ENCODE assay signal across 1 cellular context in the genomic region with DNA sequence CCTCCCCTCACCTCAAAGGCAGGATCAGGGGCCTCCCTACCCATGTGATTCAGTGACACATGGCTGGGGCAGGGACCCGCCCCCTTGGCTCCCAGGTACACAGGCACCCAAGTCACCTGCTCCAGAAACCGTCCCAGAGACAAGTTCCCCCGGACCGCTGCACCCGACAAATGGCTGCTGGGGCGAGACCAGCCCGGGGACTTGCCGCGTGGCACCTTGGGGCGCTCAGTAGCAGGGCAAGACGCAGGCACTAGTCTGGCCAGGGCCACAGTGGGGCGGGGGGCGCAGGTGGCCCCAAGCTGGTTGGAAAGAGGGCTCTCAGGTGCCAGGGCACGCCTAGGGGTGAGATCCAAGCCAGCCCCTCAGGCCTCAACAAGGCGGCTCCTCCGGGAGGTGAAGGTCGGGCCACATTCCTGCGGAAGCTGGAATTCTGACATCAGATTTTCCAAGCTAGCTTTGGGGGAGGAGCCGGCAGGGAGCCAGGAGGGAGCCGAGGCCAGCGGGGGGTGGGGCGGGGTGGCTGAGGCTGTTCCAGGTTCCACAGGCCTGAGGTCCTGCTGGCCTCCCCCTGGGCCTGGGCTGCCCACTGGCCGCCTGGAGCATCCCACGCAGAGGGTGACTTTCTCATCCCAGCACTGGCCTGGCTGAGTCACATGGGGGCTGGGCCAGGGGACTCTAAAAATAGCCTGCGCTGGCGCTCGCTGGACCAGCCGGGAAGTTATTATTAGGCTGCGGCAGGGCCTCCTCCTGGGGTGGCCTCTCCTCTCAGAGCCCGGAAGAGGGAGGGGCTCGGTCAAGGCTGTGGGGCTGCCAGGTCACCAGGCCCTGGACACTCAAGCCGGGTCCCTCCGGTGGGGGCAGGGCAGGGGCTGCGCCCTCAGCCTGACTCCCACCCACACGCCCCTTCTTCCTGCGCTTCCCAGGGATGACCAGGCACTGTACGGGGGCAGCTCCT.
TF ChIP-seq lines count a peak whose summit lies in the region.

No MANE protein-coding gene starts in this region.

TF ChIP-seq in HepG2, 621 proteins besides CTCF, POLR2A, EP300 and RAD21 (continued from another document and continues in another):
- TF ChIP-seq, protein P1, sequence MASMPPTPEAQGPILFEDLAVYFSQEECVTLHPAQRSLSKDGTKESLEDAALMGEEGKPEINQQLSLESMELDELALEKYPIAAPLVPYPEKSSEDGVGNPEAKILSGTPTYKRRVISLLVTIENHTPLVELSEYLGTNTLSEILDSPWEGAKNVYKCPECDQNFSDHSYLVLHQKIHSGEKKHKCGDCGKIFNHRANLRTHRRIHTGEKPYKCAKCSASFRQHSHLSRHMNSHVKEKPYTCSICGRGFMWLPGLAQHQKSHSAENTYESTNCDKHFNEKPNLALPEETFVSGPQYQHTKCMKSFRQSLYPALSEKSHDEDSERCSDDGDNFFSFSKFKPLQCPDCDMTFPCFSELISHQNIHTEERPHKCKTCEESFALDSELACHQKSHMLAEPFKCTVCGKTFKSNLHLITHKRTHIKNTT (CRISPR knock-in tag; IDR thresholded peaks at IDR 0.05) = no peak
- TF ChIP-seq ZNF773 (CRISPR knock-in tag; IDR thresholded peaks at IDR 0.05; ENCODE audit: borderline replicate concordance) = no peak
- TF ChIP-seq U2AF1 (optimal IDR thresholded peaks at IDR 0.05; ENCODE audit: low read depth, low read length) = no peak
- no peak for TF ChIP-seq REXO4 (CRISPR knock-in tag; IDR thresholded peaks at IDR 0.05; ENCODE audit: borderline replicate concordance)
- TF ChIP-seq, protein P2, sequence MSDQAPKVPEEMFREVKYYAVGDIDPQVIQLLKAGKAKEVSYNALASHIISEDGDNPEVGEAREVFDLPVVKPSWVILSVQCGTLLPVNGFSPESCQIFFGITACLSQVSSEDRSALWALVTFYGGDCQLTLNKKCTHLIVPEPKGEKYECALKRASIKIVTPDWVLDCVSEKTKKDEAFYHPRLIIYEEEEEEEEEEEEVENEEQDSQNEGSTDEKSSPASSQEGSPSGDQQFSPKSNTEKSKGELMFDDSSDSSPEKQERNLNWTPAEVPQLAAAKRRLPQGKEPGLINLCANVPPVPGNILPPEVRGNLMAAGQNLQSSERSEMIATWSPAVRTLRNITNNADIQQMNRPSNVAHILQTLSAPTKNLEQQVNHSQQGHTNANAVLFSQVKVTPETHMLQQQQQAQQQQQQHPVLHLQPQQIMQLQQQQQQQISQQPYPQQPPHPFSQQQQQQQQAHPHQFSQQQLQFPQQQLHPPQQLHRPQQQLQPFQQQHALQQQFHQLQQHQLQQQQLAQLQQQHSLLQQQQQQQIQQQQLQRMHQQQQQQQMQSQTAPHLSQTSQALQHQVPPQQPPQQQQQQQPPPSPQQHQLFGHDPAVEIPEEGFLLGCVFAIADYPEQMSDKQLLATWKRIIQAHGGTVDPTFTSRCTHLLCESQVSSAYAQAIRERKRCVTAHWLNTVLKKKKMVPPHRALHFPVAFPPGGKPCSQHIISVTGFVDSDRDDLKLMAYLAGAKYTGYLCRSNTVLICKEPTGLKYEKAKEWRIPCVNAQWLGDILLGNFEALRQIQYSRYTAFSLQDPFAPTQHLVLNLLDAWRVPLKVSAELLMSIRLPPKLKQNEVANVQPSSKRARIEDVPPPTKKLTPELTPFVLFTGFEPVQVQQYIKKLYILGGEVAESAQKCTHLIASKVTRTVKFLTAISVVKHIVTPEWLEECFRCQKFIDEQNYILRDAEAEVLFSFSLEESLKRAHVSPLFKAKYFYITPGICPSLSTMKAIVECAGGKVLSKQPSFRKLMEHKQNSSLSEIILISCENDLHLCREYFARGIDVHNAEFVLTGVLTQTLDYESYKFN (CRISPR knock-in tag; conservative IDR thresholded peaks at IDR 0.05) = peak; percentile 89
- 0 out of 2 replicates have a peak, but pooled peaks have one; percentile 22 for TF ChIP-seq RFX3 (CRISPR knock-in tag; IDR thresholded peaks at IDR 0.05)
- TF ChIP-seq ZNF607 (CRISPR knock-in tag; IDR thresholded peaks at IDR 0.05; ENCODE audit: borderline replicate concordance) = no peak
- TF ChIP-seq ZNF335 (CRISPR knock-in tag; IDR thresholded peaks at IDR 0.05) = peak; percentile 97
- TF ChIP-seq ZNF441 (CRISPR knock-in tag; IDR thresholded peaks at IDR 0.05; ENCODE audit: borderline replicate concordance) = no peak
- TF ChIP-seq DMAP1 (CRISPR knock-in tag; IDR thresholded peaks at IDR 0.05) = 0 out of 2 replicates have a peak, but pooled peaks have one; percentile 22
- no peak for TF ChIP-seq IKZF1 (IDR thresholded peaks at IDR 0.05)
- TF ChIP-seq NBN (conservative IDR thresholded peaks at IDR 0.05) = no peak
- no peak for TF ChIP-seq TCF12 (IDR thresholded peaks at IDR 0.05)
- TF ChIP-seq TCF12 (CRISPR knock-in tag; IDR thresholded peaks at IDR 0.05) = peak; percentile 78; the same call in 1 of the 2 replicates
- TF ChIP-seq NFYC (CRISPR knock-in tag; IDR thresholded peaks at IDR 0.05) = no peak
- TF ChIP-seq, protein P3, sequence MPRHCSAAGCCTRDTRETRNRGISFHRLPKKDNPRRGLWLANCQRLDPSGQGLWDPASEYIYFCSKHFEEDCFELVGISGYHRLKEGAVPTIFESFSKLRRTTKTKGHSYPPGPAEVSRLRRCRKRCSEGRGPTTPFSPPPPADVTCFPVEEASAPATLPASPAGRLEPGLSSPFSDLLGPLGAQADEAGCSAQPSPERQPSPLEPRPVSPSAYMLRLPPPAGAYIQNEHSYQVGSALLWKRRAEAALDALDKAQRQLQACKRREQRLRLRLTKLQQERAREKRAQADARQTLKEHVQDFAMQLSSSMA (CRISPR knock-in tag; IDR thresholded peaks at IDR 0.05) = 0 out of 2 replicates have a peak, but pooled peaks have one; percentile 33
- no peak for TF ChIP-seq SETDB1 (CRISPR knock-in tag; IDR thresholded peaks at IDR 0.05; ENCODE audit: borderline replicate concordance)
- no peak for TF ChIP-seq ZNF101 (CRISPR knock-in tag; IDR thresholded peaks at IDR 0.05; ENCODE audit: borderline replicate concordance, low read depth)
- TF ChIP-seq, protein P4, sequence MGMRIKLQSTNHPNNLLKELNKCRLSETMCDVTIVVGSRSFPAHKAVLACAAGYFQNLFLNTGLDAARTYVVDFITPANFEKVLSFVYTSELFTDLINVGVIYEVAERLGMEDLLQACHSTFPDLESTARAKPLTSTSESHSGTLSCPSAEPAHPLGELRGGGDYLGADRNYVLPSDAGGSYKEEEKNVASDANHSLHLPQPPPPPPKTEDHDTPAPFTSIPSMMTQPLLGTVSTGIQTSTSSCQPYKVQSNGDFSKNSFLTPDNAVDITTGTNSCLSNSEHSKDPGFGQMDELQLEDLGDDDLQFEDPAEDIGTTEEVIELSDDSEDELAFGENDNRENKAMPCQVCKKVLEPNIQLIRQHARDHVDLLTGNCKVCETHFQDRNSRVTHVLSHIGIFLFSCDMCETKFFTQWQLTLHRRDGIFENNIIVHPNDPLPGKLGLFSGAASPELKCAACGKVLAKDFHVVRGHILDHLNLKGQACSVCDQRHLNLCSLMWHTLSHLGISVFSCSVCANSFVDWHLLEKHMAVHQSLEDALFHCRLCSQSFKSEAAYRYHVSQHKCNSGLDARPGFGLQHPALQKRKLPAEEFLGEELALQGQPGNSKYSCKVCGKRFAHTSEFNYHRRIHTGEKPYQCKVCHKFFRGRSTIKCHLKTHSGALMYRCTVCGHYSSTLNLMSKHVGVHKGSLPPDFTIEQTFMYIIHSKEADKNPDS (CRISPR knock-in tag; IDR thresholded peaks at IDR 0.05) = no peak
- no peak for TF ChIP-seq HHEX (CRISPR knock-in tag; IDR thresholded peaks at IDR 0.05)
- no peak for TF ChIP-seq SSRP1 (CRISPR knock-in tag; IDR thresholded peaks at IDR 0.05)
- TF ChIP-seq, protein P5, sequence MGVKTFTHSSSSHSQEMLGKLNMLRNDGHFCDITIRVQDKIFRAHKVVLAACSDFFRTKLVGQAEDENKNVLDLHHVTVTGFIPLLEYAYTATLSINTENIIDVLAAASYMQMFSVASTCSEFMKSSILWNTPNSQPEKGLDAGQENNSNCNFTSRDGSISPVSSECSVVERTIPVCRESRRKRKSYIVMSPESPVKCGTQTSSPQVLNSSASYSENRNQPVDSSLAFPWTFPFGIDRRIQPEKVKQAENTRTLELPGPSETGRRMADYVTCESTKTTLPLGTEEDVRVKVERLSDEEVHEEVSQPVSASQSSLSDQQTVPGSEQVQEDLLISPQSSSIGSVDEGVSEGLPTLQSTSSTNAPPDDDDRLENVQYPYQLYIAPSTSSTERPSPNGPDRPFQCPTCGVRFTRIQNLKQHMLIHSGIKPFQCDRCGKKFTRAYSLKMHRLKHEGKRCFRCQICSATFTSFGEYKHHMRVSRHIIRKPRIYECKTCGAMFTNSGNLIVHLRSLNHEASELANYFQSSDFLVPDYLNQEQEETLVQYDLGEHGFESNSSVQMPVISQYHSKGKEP (CRISPR knock-in tag; IDR thresholded peaks at IDR 0.05) = no peak
- TF ChIP-seq, protein P6, sequence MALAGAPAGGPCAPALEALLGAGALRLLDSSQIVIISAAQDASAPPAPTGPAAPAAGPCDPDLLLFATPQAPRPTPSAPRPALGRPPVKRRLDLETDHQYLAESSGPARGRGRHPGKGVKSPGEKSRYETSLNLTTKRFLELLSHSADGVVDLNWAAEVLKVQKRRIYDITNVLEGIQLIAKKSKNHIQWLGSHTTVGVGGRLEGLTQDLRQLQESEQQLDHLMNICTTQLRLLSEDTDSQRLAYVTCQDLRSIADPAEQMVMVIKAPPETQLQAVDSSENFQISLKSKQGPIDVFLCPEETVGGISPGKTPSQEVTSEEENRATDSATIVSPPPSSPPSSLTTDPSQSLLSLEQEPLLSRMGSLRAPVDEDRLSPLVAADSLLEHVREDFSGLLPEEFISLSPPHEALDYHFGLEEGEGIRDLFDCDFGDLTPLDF (CRISPR knock-in tag; IDR thresholded peaks at IDR 0.05) = no peak
- TF ChIP-seq PAF1 (CRISPR knock-in tag; IDR thresholded peaks at IDR 0.05) = no peak
- TF ChIP-seq CCAR2 (optimal IDR thresholded peaks at IDR 0.05; ENCODE audit: low read depth, low read length) = no peak
- TF ChIP-seq ZFAT (CRISPR knock-in tag; conservative IDR thresholded peaks at IDR 0.05) = no peak
- TF ChIP-seq HOXA7 (CRISPR knock-in tag; IDR thresholded peaks at IDR 0.05) = no peak
- no peak for TF ChIP-seq GABPA (IDR thresholded peaks at IDR 0.05; ENCODE audit: low read depth, low read length)
- TF ChIP-seq GABPA (CRISPR knock-in tag; IDR thresholded peaks at IDR 0.05; ENCODE audit: low read depth) = no peak
- no peak; the same call in none of the 2 replicates for TF ChIP-seq TAF1 (CRISPR knock-in tag; IDR thresholded peaks at IDR 0.05)
- no peak for TF ChIP-seq HOXA5 (CRISPR knock-in tag; IDR thresholded peaks at IDR 0.05)
- TF ChIP-seq, protein P7, sequence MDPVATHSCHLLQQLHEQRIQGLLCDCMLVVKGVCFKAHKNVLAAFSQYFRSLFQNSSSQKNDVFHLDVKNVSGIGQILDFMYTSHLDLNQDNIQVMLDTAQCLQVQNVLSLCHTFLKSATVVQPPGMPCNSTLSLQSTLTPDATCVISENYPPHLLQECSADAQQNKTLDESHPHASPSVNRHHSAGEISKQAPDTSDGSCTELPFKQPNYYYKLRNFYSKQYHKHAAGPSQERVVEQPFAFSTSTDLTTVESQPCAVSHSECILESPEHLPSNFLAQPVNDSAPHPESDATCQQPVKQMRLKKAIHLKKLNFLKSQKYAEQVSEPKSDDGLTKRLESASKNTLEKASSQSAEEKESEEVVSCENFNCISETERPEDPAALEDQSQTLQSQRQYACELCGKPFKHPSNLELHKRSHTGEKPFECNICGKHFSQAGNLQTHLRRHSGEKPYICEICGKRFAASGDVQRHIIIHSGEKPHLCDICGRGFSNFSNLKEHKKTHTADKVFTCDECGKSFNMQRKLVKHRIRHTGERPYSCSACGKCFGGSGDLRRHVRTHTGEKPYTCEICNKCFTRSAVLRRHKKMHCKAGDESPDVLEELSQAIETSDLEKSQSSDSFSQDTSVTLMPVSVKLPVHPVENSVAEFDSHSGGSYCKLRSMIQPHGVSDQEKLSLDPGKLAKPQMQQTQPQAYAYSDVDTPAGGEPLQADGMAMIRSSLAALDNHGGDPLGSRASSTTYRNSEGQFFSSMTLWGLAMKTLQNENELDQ (CRISPR knock-in tag; IDR thresholded peaks at IDR 0.05; ENCODE audit: borderline replicate concordance) = no peak
- TF ChIP-seq TGIF2 (CRISPR knock-in tag; IDR thresholded peaks at IDR 0.05) = peak; percentile 63; the same call in 1 of the 2 replicates
- no peak for TF ChIP-seq HES4 (CRISPR knock-in tag; IDR thresholded peaks at IDR 0.05; ENCODE audit: borderline replicate concordance)
- no peak; the same call in 1 of the 2 replicates for TF ChIP-seq ZFP82 (CRISPR knock-in tag; IDR thresholded peaks at IDR 0.05; ENCODE audit: borderline replicate concordance)
- TF ChIP-seq, protein P8, sequence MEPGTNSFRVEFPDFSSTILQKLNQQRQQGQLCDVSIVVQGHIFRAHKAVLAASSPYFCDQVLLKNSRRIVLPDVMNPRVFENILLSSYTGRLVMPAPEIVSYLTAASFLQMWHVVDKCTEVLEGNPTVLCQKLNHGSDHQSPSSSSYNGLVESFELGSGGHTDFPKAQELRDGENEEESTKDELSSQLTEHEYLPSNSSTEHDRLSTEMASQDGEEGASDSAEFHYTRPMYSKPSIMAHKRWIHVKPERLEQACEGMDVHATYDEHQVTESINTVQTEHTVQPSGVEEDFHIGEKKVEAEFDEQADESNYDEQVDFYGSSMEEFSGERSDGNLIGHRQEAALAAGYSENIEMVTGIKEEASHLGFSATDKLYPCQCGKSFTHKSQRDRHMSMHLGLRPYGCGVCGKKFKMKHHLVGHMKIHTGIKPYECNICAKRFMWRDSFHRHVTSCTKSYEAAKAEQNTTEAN (CRISPR knock-in tag; conservative IDR thresholded peaks at IDR 0.05) = no peak; the same call in 1 of the 2 replicates
- no peak for TF ChIP-seq SMARCC2 (IDR thresholded peaks at IDR 0.05)
- no peak for TF ChIP-seq ARNT (IDR thresholded peaks at IDR 0.05)
- peak; percentile 42 for TF ChIP-seq ZBTB7A (CRISPR knock-in tag; IDR thresholded peaks at IDR 0.05)
- TF ChIP-seq NR3C1 (CRISPR knock-in tag; IDR thresholded peaks at IDR 0.05) = no peak
- TF ChIP-seq ZNF33A (CRISPR knock-in tag; IDR thresholded peaks at IDR 0.05; ENCODE audit: borderline replicate concordance) = no peak
- TF ChIP-seq NFE2 (CRISPR knock-in tag; IDR thresholded peaks at IDR 0.05) = no peak
- no peak for TF ChIP-seq NFIB (CRISPR knock-in tag; IDR thresholded peaks at IDR 0.05; ENCODE audit: borderline replicate concordance)
- TF ChIP-seq ZNF136 (CRISPR knock-in tag; IDR thresholded peaks at IDR 0.05; ENCODE audit: low read depth) = no peak
- TF ChIP-seq JUN (CRISPR knock-in tag; IDR thresholded peaks at IDR 0.05) = peak; percentile 78
- TF ChIP-seq, protein P9, sequence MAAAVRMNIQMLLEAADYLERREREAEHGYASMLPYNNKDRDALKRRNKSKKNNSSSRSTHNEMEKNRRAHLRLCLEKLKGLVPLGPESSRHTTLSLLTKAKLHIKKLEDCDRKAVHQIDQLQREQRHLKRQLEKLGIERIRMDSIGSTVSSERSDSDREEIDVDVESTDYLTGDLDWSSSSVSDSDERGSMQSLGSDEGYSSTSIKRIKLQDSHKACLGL (CRISPR knock-in tag; IDR thresholded peaks at IDR 0.05) = 0 out of 2 replicates have a peak, but pooled peaks have one; percentile 23
- TF ChIP-seq EED (CRISPR knock-in tag; IDR thresholded peaks at IDR 0.05) = no peak
- no peak for TF ChIP-seq ZNF839 (CRISPR knock-in tag; IDR thresholded peaks at IDR 0.05; ENCODE audit: borderline replicate concordance)
- TF ChIP-seq ZNF121 (CRISPR knock-in tag; IDR thresholded peaks at IDR 0.05) = peak; percentile 37; the same call in 1 of the 2 replicates
